In the genomic region with DNA sequence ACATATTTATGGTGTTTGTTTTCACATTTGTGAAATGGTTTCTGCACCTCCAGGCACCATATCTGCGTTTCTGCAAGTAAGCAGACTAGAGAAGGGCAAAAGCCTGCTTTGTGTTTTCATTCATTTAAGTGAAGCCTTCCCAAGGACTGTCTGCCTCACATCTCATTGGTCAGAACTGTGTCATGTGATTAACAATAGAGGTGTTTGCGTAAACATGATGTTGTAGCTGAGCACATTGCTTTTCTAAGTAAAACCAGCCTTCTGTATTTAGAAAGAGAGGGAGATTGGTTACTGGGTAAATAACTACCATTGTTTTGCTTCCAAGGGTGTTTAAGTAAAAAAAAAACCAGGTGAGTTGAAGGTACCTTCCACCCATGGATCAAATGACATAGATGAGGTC, we compare ENCODE assay signal across 13 cellular contexts. TPM values are rescaled to one million over a fixed set of nuclear protein-coding genes. Genes with fewer than 3 reads are reported as not detected.
A peak's percentile ranks its signal among the peaks of the same experiment; 100 is the strongest.
DNase-seq lines count a peak whose midpoint lies in the region; ATAC-seq, FAIRE-seq and TF ChIP-seq lines count a peak whose summit lies in the region.
"Had no signal": no experiment of that assay in that cellular context is flagged by ENCODE, and none has a peak within 500 bp of the region (broad histone marks: within the 10 kb centered on the region; RNA-seq: fewer than 3 reads in every experiment).

No MANE protein-coding gene starts in this region.

- DNase-seq in stimulated activated naive CD8-positive, alpha-beta T cell treated with anti-CD3 and anti-CD28 coated beads, Interleukin-15, Interleukin-2, amounts not matched to agents 100 U/mL and 50 U/mL, for 24 hours, result no peak
- no peak for DNase-seq in activated CD4-positive, alpha-beta memory T cell treated with anti-CD3 and anti-CD28 coated beads for 36 hours
- DNase-seq in HepG2 (ENCODE audit: low spot score), result no peak
- DNase-seq in OCI-M2 (lab: John Stamatoyannopoulos, UW; ENCODE audit: unreplicated experiment), result no peak
- no peak for DNase-seq in posterior vena cava (ENCODE audit: low spot score)
- no peak for DNase-seq in T-helper 17 cell
- DNase-seq in COR-L47 (lab: John Stamatoyannopoulos, UW), result no peak
- DNase-seq: EL, NCI-H1048 had no signal

- H3K36me3 ChIP-seq in HepG2 (replicated peaks in 1 of 2; ENCODE audit: control insufficient read depth in 1 of 2, insufficient read depth in 2 of 2, low read length in 2 of 2), result peaks cover 0 to 15% of the 10 kb centered on the region in 2 experiments; a peak in 4 of 5 replicates
- H3K36me3 ChIP-seq: thoracic aorta had no signal

- FAIRE-seq in HepG2 (lab: Jason Lieb, UNC), result no peak
- FAIRE-seq: GM18507 had no signal

- no peaks in the 10 kb centered on the region for H4K20me1 ChIP-seq in HepG2 (ENCODE audit: insufficient read depth, low read length)

- intact Hi-C loops in activated CD4-positive, alpha-beta memory T cell treated with anti-CD3 and anti-CD28 coated beads for 36 hours (cut with micrococcal nuclease), result loop anchor here (5.0 kb wide), 3 partner anchors 197 to 593 kb away; a partner anchor contains a TSS
- intact Hi-C loops in HepG2 (cut with micrococcal nuclease; ENCODE audit: unreplicated experiment), result no loop called here
- intact Hi-C loops in posterior vena cava (cut with DNase I), result no loop called here

- ATAC-seq in stimulated activated naive CD8-positive, alpha-beta T cell treated with anti-CD3 and anti-CD28 coated beads, Interleukin-15, Interleukin-2, amounts not matched to agents 100 U/mL and 50 U/mL, for 24 hours, result no peak
- ATAC-seq in HepG2 (no peak), T-helper 17 cell (no peak)

- peak overlapping the region; percentile 95 for H3K27ac Mint-ChIP-seq in stimulated activated naive CD8-positive, alpha-beta T cell treated with anti-CD3 and anti-CD28 coated beads, Interleukin-15, Interleukin-2, amounts not matched to agents 100 ng/mL and 50 ng/mL, for 24 hours
- peak overlapping the region; percentile 61 for H3K27ac Mint-ChIP-seq in activated CD4-positive, alpha-beta memory T cell treated with anti-CD3 and anti-CD28 coated beads for 36 hours
- no peak overlapping the region for H3K27ac Mint-ChIP-seq in T-helper 17 cell

- no peak overlapping the region for H2AFZ ChIP-seq in HepG2 (ENCODE audit: low read length)

- H3K9me3 ChIP-seq in HepG2 (ENCODE audit: low read length) (no peaks in the 10 kb centered on the region), T-helper 17 cell (ENCODE audit: control insufficient read depth, low read length, poor library complexity, severe bottlenecking) (no peaks in the 10 kb centered on the region)
- H3K9me3 ChIP-seq: pancreas, thoracic aorta had no signal

- peaks cover 7% of the 10 kb centered on the region for H3K79me2 ChIP-seq in HepG2 (ENCODE audit: insufficient read depth, low read length)

- H3K27me3 ChIP-seq in HepG2 (ENCODE audit: control insufficient read depth in 1 of 2, insufficient read depth in 2 of 2, low read length in 2 of 2), result no peaks in the 10 kb centered on the region
- H3K27me3 ChIP-seq: pancreas had no signal

- no peak for TF ChIP-seq RAD21 in HepG2 (CRISPR knock-in tag; IDR thresholded peaks at IDR 0.05)

- no peaks in the 10 kb centered on the region for H3K36me3 Mint-ChIP-seq in stimulated activated naive CD8-positive, alpha-beta T cell treated with anti-CD3 and anti-CD28 coated beads, Interleukin-15, Interleukin-2, amounts not matched to agents 100 ng/mL and 50 ng/mL, for 24 hours (ENCODE audit: low read depth)
- H3K36me3 Mint-ChIP-seq in activated CD4-positive, alpha-beta memory T cell treated with anti-CD3 and anti-CD28 coated beads for 36 hours, result no peaks in the 10 kb centered on the region
- no peaks in the 10 kb centered on the region for H3K36me3 Mint-ChIP-seq in T-helper 17 cell (ENCODE audit: low read depth)

- TF ChIP-seq EP300 in HepG2 (IDR thresholded peaks at IDR 0.05; ENCODE audit: low read depth in 2 of 2, low read length in 2 of 2) (no peak), HepG2 (CRISPR knock-in tag; IDR thresholded peaks at IDR 0.05; ENCODE audit: borderline replicate concordance) (no peak)

- H3K27me3 Mint-ChIP-seq in stimulated activated naive CD8-positive, alpha-beta T cell treated with anti-CD3 and anti-CD28 coated beads, Interleukin-15, Interleukin-2, amounts not matched to agents 100 ng/mL and 50 ng/mL, for 24 hours, result no peaks in the 10 kb centered on the region
- H3K27me3 Mint-ChIP-seq in activated CD4-positive, alpha-beta memory T cell treated with anti-CD3 and anti-CD28 coated beads for 36 hours, result no peaks in the 10 kb centered on the region
- H3K27me3 Mint-ChIP-seq in T-helper 17 cell, result no peaks in the 10 kb centered on the region

- peaks cover 42% of the 10 kb centered on the region for H3K4me1 Mint-ChIP-seq in stimulated activated naive CD8-positive, alpha-beta T cell treated with anti-CD3 and anti-CD28 coated beads, Interleukin-15, Interleukin-2, amounts not matched to agents 100 ng/mL and 50 ng/mL, for 24 hours (ENCODE audit: low read depth)
- H3K4me1 Mint-ChIP-seq in activated CD4-positive, alpha-beta memory T cell treated with anti-CD3 and anti-CD28 coated beads for 36 hours (ENCODE audit: low read depth), result peaks cover 30% of the 10 kb centered on the region
- H3K4me1 Mint-ChIP-seq in T-helper 17 cell, result peaks cover 22% of the 10 kb centered on the region

- WGBS in HepG2 (ENCODE audit: low lambda C conversion rate), result 93% methylated on average over 2 of the region's 2 CpGs

- H3K27ac ChIP-seq in HepG2 (ENCODE audit: extremely low read length, insufficient read depth, low read length), result no peak overlapping the region
- H3K27ac ChIP-seq: thoracic aorta had no signal

- H3K9ac ChIP-seq in HepG2 (ENCODE audit: insufficient read depth, low read depth, low read length), result no peak overlapping the region

- no peaks in the 10 kb centered on the region for H3K9me3 Mint-ChIP-seq in stimulated activated naive CD8-positive, alpha-beta T cell treated with anti-CD3 and anti-CD28 coated beads, Interleukin-15, Interleukin-2, amounts not matched to agents 100 ng/mL and 50 ng/mL, for 24 hours
- H3K9me3 Mint-ChIP-seq in activated CD4-positive, alpha-beta memory T cell treated with anti-CD3 and anti-CD28 coated beads for 36 hours, result no peaks in the 10 kb centered on the region

- H3K4me1 ChIP-seq in HepG2 (ENCODE audit: insufficient read depth, low read length), result peaks cover 70% of the 10 kb centered on the region

- H3K4me3 Mint-ChIP-seq in stimulated activated naive CD8-positive, alpha-beta T cell treated with anti-CD3 and anti-CD28 coated beads, Interleukin-15, Interleukin-2, amounts not matched to agents 100 ng/mL and 50 ng/mL, for 24 hours, result no peak overlapping the region
- no peak overlapping the region for H3K4me3 Mint-ChIP-seq in activated CD4-positive, alpha-beta memory T cell treated with anti-CD3 and anti-CD28 coated beads for 36 hours
- H3K4me3 Mint-ChIP-seq in T-helper 17 cell, result no peak overlapping the region

- in situ Hi-C loops in HepG2 (cut with HindIII; ENCODE audit: extremely low pct_ligation_motif_present, low pct_unique_long_range_greater_than_20kb), result loop anchor here (5.0 kb wide), 1 partner anchor 98 kb away; no protein-coding TSS in a partner anchor

- no peak overlapping the region for H3K4me3 ChIP-seq in HepG2 (replicated peaks in 1 of 3; ENCODE audit: insufficient read depth in 1 of 3, low read depth in 2 of 3, low read length in 3 of 3)
- H3K4me3 ChIP-seq: pancreas, thoracic aorta had no signal

- TF ChIP-seq CTCF in HepG2 (CRISPR knock-in tag; IDR thresholded peaks at IDR 0.05), result no peak

- TF ChIP-seq POLR2A in HepG2 (IDR thresholded peaks at IDR 0.05; ENCODE audit: insufficient read depth in 1 of 2, low read depth in 2 of 2, low read length in 2 of 2), result no peak

- CTCF ChIA-PET in activated CD4-positive, alpha-beta memory T cell treated with anti-CD3 and anti-CD28 coated beads for 36 hours (lab: Charles Lee), result no interaction called here
- CTCF ChIA-PET in HepG2 (lab: Yijun Ruan, JAX; ENCODE audit: low intra/inter-chr PET ratio, low total read pairs), result interaction anchor here (1.0 kb wide), 1 partner anchor 100 kb away, joined by 3 read pairs; no protein-coding TSS in a partner anchor

- H3K4me2 ChIP-seq in HepG2 (ENCODE audit: low read depth, low read length), result no peak overlapping the region

- no TSS peak for BruUV-seq in HepG2 (replicated peaks; lab: Mats Ljungman, UMichigan)

- POLR2A ChIA-PET in activated CD4-positive, alpha-beta memory T cell treated with anti-CD3 and anti-CD28 coated beads for 36 hours (lab: Charles Lee), result no interaction called here
- POLR2A ChIA-PET in HepG2 (lab: Yijun Ruan, JAX), result no interaction called here

TF ChIP-seq in HepG2, 621 proteins besides CTCF, POLR2A, EP300 and RAD21:
- 0 out of 2 replicates have a peak, but pooled peaks have one; percentile 19 for TF ChIP-seq NFYC (CRISPR knock-in tag; IDR thresholded peaks at IDR 0.05)
- TF ChIP-seq NKX3-1 (CRISPR knock-in tag; IDR thresholded peaks at IDR 0.05), result no peak

RNA-seq across cellular contexts. Expression of a gene that starts 39.7 kb away (rescaled TPM):
- under 1 TPM; 0.05 to 0.12 TPM for total RNA-seq in activated CD4-positive, alpha-beta memory T cell treated with anti-CD3 and anti-CD28 coated beads for 36 hours
- 28.8 and 49.2 TPM in 2 replicates for total RNA-seq in HepG2 (2016; rRNA removed; fragmentation: Illumina TruSeq; extraction: Trizol)
- 2.4 and 2.6 TPM in 2 replicates for total RNA-seq in HepG2 (2016; cell fraction: cytosol; rRNA removed; fragmentation: Illumina TruSeq; extraction: Trizol; ENCODE audit: low read depth)
- 28.8 and 50.1 TPM in 2 replicates for total RNA-seq in HepG2 (2016; cell fraction: insoluble cytoplasmic fraction; rRNA removed; fragmentation: Illumina TruSeq; extraction: Trizol)
- total RNA-seq in HepG2 (2016; cell fraction: membrane; rRNA removed; fragmentation: Illumina TruSeq; extraction: Trizol), result 18.7 and 20.1 TPM in 2 replicates
- total RNA-seq in HepG2 (2016; cell fraction: nucleus; rRNA removed; fragmentation: Illumina TruSeq; extraction: Trizol), result 21.9 and 24.0 TPM in 2 replicates
- 9.1 and 10.9 TPM in 2 replicates for polyA plus RNA-seq in HepG2 (2011; rRNA removed)
- polyA plus RNA-seq in HepG2 (2011; cell fraction: cytosol; rRNA removed), result 5.4 and 9.9 TPM in 2 replicates
- 3.0 and 3.8 TPM in 2 replicates for polyA plus RNA-seq in HepG2 (2011; cell fraction: nucleus; rRNA removed)
- 14.3 and 18.3 TPM in 2 replicates for polyA plus RNA-seq in HepG2 (2012)
- 2.0 and 2.3 TPM in 2 replicates for polyA plus RNA-seq in HepG2 (2016; cell fraction: cytosol; fragmentation: Illumina TruSeq; extraction: Trizol; ENCODE audit: low read depth)
- 41.2 and 44.0 TPM in 2 replicates for polyA plus RNA-seq in HepG2 (2016; cell fraction: insoluble cytoplasmic fraction; fragmentation: Illumina TruSeq; extraction: Trizol; ENCODE audit: low read depth)
- polyA plus RNA-seq in HepG2 (2016; cell fraction: membrane; fragmentation: Illumina TruSeq; extraction: Trizol; ENCODE audit: low read depth), result 9.8 and 9.9 TPM in 2 replicates
- 22.0 and 22.3 TPM in 2 replicates for polyA plus RNA-seq in HepG2 (2016; cell fraction: nucleus; fragmentation: Illumina TruSeq; extraction: Trizol; ENCODE audit: insufficient read depth, low read depth)
- polyA minus RNA-seq in HepG2 (2011; rRNA and poly(A)+ RNA removed; ENCODE audit: low replicate concordance), result 0.14 and 7.0 TPM in 2 replicates
- 13.6 and 16.5 TPM in 2 replicates for polyA minus RNA-seq in HepG2 (2011; cell fraction: cytosol; rRNA and poly(A)+ RNA removed)
- 16.2 and 18.3 TPM in 2 replicates for polyA minus RNA-seq in HepG2 (2011; cell fraction: nucleus; rRNA and poly(A)+ RNA removed)
- total RNA-seq in posterior vena cava, result 10 to 100 TPM; 14.0 to 15.0 TPM
- total RNA-seq in T-helper 17 cell, result 10 to 100 TPM in 1 of 2 donors, 1 to 10 TPM in 1; 2.1 to 36.0 TPM
